Comparison of ENCODE assay signal across 26 cellular contexts in the genomic region with DNA sequence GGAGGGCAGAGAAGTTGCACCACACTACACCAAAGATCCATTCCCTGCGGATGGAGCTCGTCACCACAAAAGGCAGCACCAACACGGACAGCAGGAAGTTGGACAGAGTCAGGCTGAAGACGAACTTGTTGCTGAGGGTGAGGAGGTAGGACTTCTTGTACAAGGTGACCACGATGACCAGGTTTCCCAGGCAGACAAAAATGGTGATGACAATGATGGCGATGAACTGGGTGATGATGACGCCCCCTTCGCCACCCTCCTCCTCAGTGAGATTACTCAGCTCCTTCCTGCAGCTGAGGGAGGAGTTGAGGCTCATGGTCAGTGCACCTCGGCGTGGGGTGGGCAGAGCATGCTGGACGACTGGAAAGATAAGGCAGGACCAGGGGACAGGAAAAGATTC. TPM values are rescaled to one million over a fixed set of nuclear protein-coding genes. Genes with fewer than 3 reads are reported as not detected.
DNase-seq lines count a peak whose midpoint lies in the region; ATAC-seq, FAIRE-seq and TF ChIP-seq lines count a peak whose summit lies in the region.
"Had no signal": no experiment of that assay in that cellular context is flagged by ENCODE, and none has a peak within 500 bp of the region (broad histone marks: within the 10 kb centered on the region; RNA-seq: fewer than 3 reads in every experiment).

No MANE protein-coding gene starts in this region.

- H2BK12ac ChIP-seq in trophoblast cell (ENCODE audit: low read length): no peak overlapping the region

- no peak overlapping the region for H2BK120ac ChIP-seq in trophoblast cell (ENCODE audit: insufficient read depth, low read length, poor library complexity)

- H3K27ac ChIP-seq in HepG2 (ENCODE audit: extremely low read length, insufficient read depth, low read length) (no peak overlapping the region), right lobe of liver (no peak overlapping the region), coronary artery (no peak overlapping the region), trophoblast cell (ENCODE audit: low read depth, low read length) (no peak overlapping the region)
- H3K27ac ChIP-seq: A549; BLaER1 treated with 17β-estradiol and CSF1 and Interleukin-3, amounts not matched to agents 10 nM and 100 nM; GM23248 had no signal

- H3K4me2 ChIP-seq in HepG2 (ENCODE audit: low read depth, low read length) (no peak overlapping the region), trophoblast cell (ENCODE audit: low read length) (no peak overlapping the region)
- H3K4me2 ChIP-seq: A549; BLaER1 treated with 17β-estradiol and CSF1 and Interleukin-3, amounts not matched to agents 10 nM and 100 nM had no signal

- no peaks in the 10 kb centered on the region for H4K20me1 ChIP-seq in HepG2 (ENCODE audit: insufficient read depth, low read length)
- H4K20me1 ChIP-seq: BLaER1 treated with 17β-estradiol and CSF1 and Interleukin-3, amounts not matched to agents 10 nM and 100 nM had no signal

- intact Hi-C loops in HepG2 (cut with micrococcal nuclease; ENCODE audit: unreplicated experiment): no loop called here
- intact Hi-C loops in right lobe of liver (cut with DNase I): no loop called here

- TF ChIP-seq CTCF in HepG2 (CRISPR knock-in tag; IDR thresholded peaks at IDR 0.05): no peak
- TF ChIP-seq CTCF in right lobe of liver (IDR thresholded peaks at IDR 0.05): no peak
- TF ChIP-seq CTCF in coronary artery (IDR thresholded peaks at IDR 0.05): no peak

- H4K12ac ChIP-seq in trophoblast cell (ENCODE audit: low read depth, low read length): no peak overlapping the region

- CTCF ChIA-PET in HepG2 (lab: Yijun Ruan, JAX; ENCODE audit: low intra/inter-chr PET ratio, low total read pairs): no interaction called here

- BruUV-seq in HepG2 (replicated peaks; lab: Mats Ljungman, UMichigan): no TSS peak

- H3K79me1 ChIP-seq in trophoblast cell (ENCODE audit: low read length): no peaks in the 10 kb centered on the region

- POLR2A ChIA-PET in HepG2 (lab: Yijun Ruan, JAX): no interaction called here

- H3K9me3 ChIP-seq in HepG2 (ENCODE audit: low read length) (no peaks in the 10 kb centered on the region), right lobe of liver (no peaks in the 10 kb centered on the region), trophoblast cell (ENCODE audit: insufficient read depth, low read depth, low read length) (no peaks in the 10 kb centered on the region)
- H3K9me3 ChIP-seq: A549; BE2C; BLaER1 treated with 17β-estradiol and CSF1 and Interleukin-3, amounts not matched to agents 10 nM and 100 nM had no signal

- H3K9ac ChIP-seq in HepG2 (ENCODE audit: insufficient read depth, low read depth, low read length) (no peak overlapping the region), trophoblast cell (ENCODE audit: low read length) (no peak overlapping the region)
- H3K9ac ChIP-seq: BLaER1 treated with 17β-estradiol and CSF1 and Interleukin-3, amounts not matched to agents 10 nM and 100 nM; GM23248 had no signal

- no peak overlapping the region for H2BK5ac ChIP-seq in trophoblast cell (ENCODE audit: low read depth, low read length, poor library complexity)

- no peak overlapping the region for H3K4ac ChIP-seq in trophoblast cell (ENCODE audit: low read depth, low read length)

- H2AFZ ChIP-seq in HepG2 (ENCODE audit: low read length) (no peak overlapping the region), trophoblast cell (ENCODE audit: insufficient read depth, low read length, poor library complexity) (no peak overlapping the region)
- H2AFZ ChIP-seq: GM23248 had no signal

- H3K4me3 ChIP-seq in HepG2 (replicated peaks in 1 of 3; ENCODE audit: insufficient read depth in 1 of 3, low read depth in 2 of 3, low read length in 3 of 3) (no peak overlapping the region), right lobe of liver (no peak overlapping the region), coronary artery (no peak overlapping the region), trophoblast cell (ENCODE audit: low read depth, low read length) (no peak overlapping the region)
- H3K4me3 ChIP-seq: A549; BLaER1 treated with 17β-estradiol and CSF1 and Interleukin-3, amounts not matched to agents 10 nM and 100 nM; GM12878; GM23248 had no signal

- H3K4me1 ChIP-seq in HepG2 (ENCODE audit: insufficient read depth, low read length) (peaks cover 45% of the 10 kb centered on the region), right lobe of liver (peaks cover 0 to 8% (median 3%) of the 10 kb centered on the region in 4 donors), trophoblast cell (ENCODE audit: control insufficient read depth in 1 of 2, insufficient read depth in 2 of 2, low read length in 2 of 2) (peaks cover 0 to 6% of the 10 kb centered on the region in 2 experiments)
- H3K4me1 ChIP-seq: A549, BE2C had no signal

- H4K8ac ChIP-seq in trophoblast cell (ENCODE audit: low read depth, low read length): no peak overlapping the region

- 63% methylated on average over 11 of the region's 11 CpGs for WGBS in HepG2 (ENCODE audit: low lambda C conversion rate)
- 74% methylated on average over 8 of the region's 11 CpGs for WGBS in right lobe of liver (ENCODE audit: insufficient coverage, low coverage, low lambda C conversion rate, missing lambda C conversion rate)
- WGBS in trophoblast cell (ENCODE audit: extremely low coverage, insufficient coverage, insufficient read length): no CpG with 5 or more reads among the region's 11 CpGs

- TF ChIP-seq POLR2A in HepG2 (IDR thresholded peaks at IDR 0.05; ENCODE audit: insufficient read depth in 1 of 2, low read depth in 2 of 2, low read length in 2 of 2): no peak
- no peak for TF ChIP-seq POLR2A in right lobe of liver (IDR thresholded peaks at IDR 0.05)

- TF ChIP-seq RAD21 in HepG2 (CRISPR knock-in tag; IDR thresholded peaks at IDR 0.05): no peak

- no peak overlapping the region for H3K18ac ChIP-seq in trophoblast cell (ENCODE audit: low read length)

- DNase-seq in HepG2 (ENCODE audit: low spot score) (no peak), right lobe of liver (no peak), coronary artery (ENCODE audit: low spot score) (peak; percentile 49), trophoblast cell (no peak)
- DNase-seq in activated effector memory CD4-positive, alpha-beta T cell treated with anti-CD3 and anti-CD28 coated beads, Interleukin-2, amount 50 U/mL, for 16 hours: no peak
- DNase-seq: 8988T; ACHN; AML-193; BE2C; CD4-positive, alpha-beta T cell; CD8-positive, alpha-beta memory T cell; DMS 273 treated with DMSO at 0.1 percent for 48 hours; DMS79; EL; GDM1; GM23248; H7; HCEC 1CT had no signal

- no peaks in the 10 kb centered on the region for H3K36me3 ChIP-seq in HepG2 (replicated peaks in 1 of 2; ENCODE audit: control insufficient read depth in 1 of 2, insufficient read depth in 2 of 2, low read length in 2 of 2)
- no peaks in the 10 kb centered on the region for H3K36me3 ChIP-seq in right lobe of liver
- peaks cover 0 to 5% of the 10 kb centered on the region in 2 experiments for H3K36me3 ChIP-seq in trophoblast cell (ENCODE audit: control insufficient read depth in 1 of 2, insufficient read depth in 2 of 2, low read length in 2 of 2)
- H3K36me3 ChIP-seq: BE2C; BLaER1 treated with 17β-estradiol and CSF1 and Interleukin-3, amounts not matched to agents 10 nM and 100 nM had no signal

- no peaks in the 10 kb centered on the region for H3K79me2 ChIP-seq in HepG2 (ENCODE audit: insufficient read depth, low read length)
- no peaks in the 10 kb centered on the region for H3K79me2 ChIP-seq in trophoblast cell (ENCODE audit: control insufficient read depth, insufficient read depth, low read length, poor library complexity)

- in situ Hi-C loops in HepG2 (cut with HindIII; ENCODE audit: extremely low pct_ligation_motif_present, low pct_unique_long_range_greater_than_20kb): no loop called here

- H3K14ac ChIP-seq in trophoblast cell (ENCODE audit: low read length): no peak overlapping the region

- no peak for FAIRE-seq in HepG2 (lab: Jason Lieb, UNC)
- FAIRE-seq: A549, D721Med, GM12878, GM18507, H1 had no signal

- TF ChIP-seq EP300 in HepG2 (IDR thresholded peaks at IDR 0.05; ENCODE audit: low read depth in 2 of 2, low read length in 2 of 2) (no peak), HepG2 (CRISPR knock-in tag; IDR thresholded peaks at IDR 0.05; ENCODE audit: borderline replicate concordance) (no peak)

- no peak overlapping the region for H4K91ac ChIP-seq in trophoblast cell (ENCODE audit: low read depth, low read length)

- no peak overlapping the region for H2AK5ac ChIP-seq in trophoblast cell (ENCODE audit: low read length)

- H3K27me3 ChIP-seq in HepG2 (ENCODE audit: control insufficient read depth in 1 of 2, insufficient read depth in 2 of 2, low read length in 2 of 2) (no peaks in the 10 kb centered on the region), right lobe of liver (no peaks in the 10 kb centered on the region), trophoblast cell (ENCODE audit: insufficient read depth, low read length) (no peaks in the 10 kb centered on the region)
- H3K27me3 ChIP-seq: BE2C; BLaER1 treated with 17β-estradiol and CSF1 and Interleukin-3, amounts not matched to agents 10 nM and 100 nM had no signal

- H3K23ac ChIP-seq in trophoblast cell (ENCODE audit: low read length): peak overlapping the region; percentile 52

- ATAC-seq in HepG2 (0 out of 3 replicates have a peak, but pooled peaks have one; percentile 11), right lobe of liver (no peak), GM18909 (IDR thresholded peaks at IDR 0.05; ENCODE audit: poor library complexity, unreplicated experiment) (no peak)
- ATAC-seq: A549, GM12878 had no signal

RNA-seq across cellular contexts. Expression of gene GPR161, which starts 32.2 kb away (rescaled TPM):
- 0.08 and 0.35 TPM in 2 replicates for total RNA-seq in HepG2 (2016; rRNA removed; fragmentation: Illumina TruSeq; extraction: Trizol)
- 0.30 and 0.35 TPM in 2 replicates for total RNA-seq in HepG2 (2016; cell fraction: cytosol; rRNA removed; fragmentation: Illumina TruSeq; extraction: Trizol; ENCODE audit: low read depth)
- 0.09 and 0.15 TPM in 2 replicates for total RNA-seq in HepG2 (2016; cell fraction: insoluble cytoplasmic fraction; rRNA removed; fragmentation: Illumina TruSeq; extraction: Trizol)
- 0.22 and 0.28 TPM in 2 replicates for total RNA-seq in HepG2 (2016; cell fraction: membrane; rRNA removed; fragmentation: Illumina TruSeq; extraction: Trizol)
- 0.06 and 0.19 TPM in 2 replicates for total RNA-seq in HepG2 (2016; cell fraction: nucleus; rRNA removed; fragmentation: Illumina TruSeq; extraction: Trizol)
- 0.13 TPM in 2 replicates for polyA plus RNA-seq in HepG2 (2011; rRNA removed)
- polyA plus RNA-seq in HepG2 (2011; cell fraction: cytosol; rRNA removed): 0.12 TPM in 2 replicates
- polyA plus RNA-seq in HepG2 (2011; cell fraction: nucleus; rRNA removed): 0.08 and 0.23 TPM in 2 replicates
- 0.09 and 0.11 TPM in 2 replicates for polyA plus RNA-seq in HepG2 (2012)
- polyA plus RNA-seq in HepG2 (2016; cell fraction: cytosol; fragmentation: Illumina TruSeq; extraction: Trizol; ENCODE audit: low read depth): 0.26 TPM in 2 replicates
- polyA plus RNA-seq in HepG2 (2016; cell fraction: insoluble cytoplasmic fraction; fragmentation: Illumina TruSeq; extraction: Trizol; ENCODE audit: low read depth): 0.08 and 0.23 TPM in 2 replicates
- 0.13 and 0.23 TPM in 2 replicates for polyA plus RNA-seq in HepG2 (2016; cell fraction: membrane; fragmentation: Illumina TruSeq; extraction: Trizol; ENCODE audit: low read depth)
- polyA plus RNA-seq in HepG2 (2016; cell fraction: nucleus; fragmentation: Illumina TruSeq; extraction: Trizol; ENCODE audit: insufficient read depth, low read depth): 0.21 and 0.25 TPM in 2 replicates
- polyA minus RNA-seq in HepG2 (2011; rRNA and poly(A)+ RNA removed; ENCODE audit: low replicate concordance): 1.1 and 15.7 TPM in 2 replicates
- 0.59 TPM in 1 of 2 replicates, not detected in the other for polyA minus RNA-seq in HepG2 (2011; cell fraction: cytosol; rRNA and poly(A)+ RNA removed)
- 0.26 and 0.37 TPM in 2 replicates for polyA minus RNA-seq in HepG2 (2011; cell fraction: nucleus; rRNA and poly(A)+ RNA removed)
- total RNA-seq in right lobe of liver: 1 to 10 TPM in 1 of 6 experiments, under 1 TPM in 5; 0.43 to 1.4 (median 0.48) TPM
- 4.7 and 5.0 TPM in 2 replicates for polyA plus RNA-seq in trophoblast cell (2013)
- total RNA-seq: CD4-positive, alpha-beta T cell had no signal
- polyA plus RNA-seq: CD14-positive monocyte had no signal
